Comparison of ENCODE assay signal across 8 cellular contexts in genomic region chr2:128305555-128306080, GRCh38. TPM values are rescaled to one million over a fixed set of nuclear protein-coding genes. Genes with fewer than 3 reads are reported as not detected.
DNase-seq lines count a peak whose midpoint lies in the region; ATAC-seq and TF ChIP-seq lines count a peak whose summit lies in the region.

No MANE protein-coding gene starts in this region.

- peak overlapping the region in 4 of 5 donors; percentile 26 to 54 (median 40) for H3K9ac ChIP-seq in subcutaneous abdominal adipose tissue (ENCODE audit: low read length in 5 of 5)

- peaks cover 19 to 92% (median 63%) of the 10 kb centered on the region in 5 donors for H3K4me1 ChIP-seq in subcutaneous abdominal adipose tissue (ENCODE audit: control insufficient read depth in 5 of 5, insufficient read depth in 5 of 5, low read length in 5 of 5)

- H3K4me3 ChIP-seq in GM12865 (ENCODE audit: low read depth, low read length) = no peak overlapping the region
- H3K4me3 ChIP-seq in subcutaneous abdominal adipose tissue (ENCODE audit: low read depth in 1 of 5, low read length in 5 of 5) = peak overlapping the region in 2 of 5 donors; percentile 9 to 31

- peak overlapping the region; percentile 50 for H3K27ac ChIP-seq in subcutaneous abdominal adipose tissue (ENCODE audit: low read depth, low read length)

- no peaks in the 10 kb centered on the region for H3K9me3 ChIP-seq in subcutaneous abdominal adipose tissue (ENCODE audit: control insufficient read depth in 5 of 5, low read length in 5 of 5)

- DNase-seq in GM12865 (ENCODE audit: low read depth) (peak; percentile 27), NCI-H774 (lab: John Stamatoyannopoulos, UW) (peak; percentile 38), Right ventricle myocardium superior (peak; percentile 47)
- no peak for DNase-seq in NK-92 treated with Interleukin-12 subunit alpha and Interleukin-12 subunit beta, amount 100 ng/mL, for 24 hours (lab: John Stamatoyannopoulos, UW)
- no peak for DNase-seq in activated naive CD4-positive, alpha-beta T cell treated with anti-CD3 and anti-CD28 coated beads, Interleukin-2, amount 50 U/mL, for 16 hours

- H3K27me3 ChIP-seq in subcutaneous abdominal adipose tissue (ENCODE audit: control insufficient read depth in 5 of 5, insufficient read depth in 4 of 5, low read length in 5 of 5) = no peaks in the 10 kb centered on the region

- intact Hi-C loops in Right ventricle myocardium superior (cut with DNase I) = loop anchor here (10.0 kb wide), 1 partner anchor 131 kb away; no protein-coding TSS in a partner anchor

- peak; percentile 69 for ATAC-seq in HG02840 (IDR thresholded peaks at IDR 0.05; ENCODE audit: low FRiP score, unreplicated experiment)
- peak; percentile 2 for ATAC-seq in Right ventricle myocardium superior (ENCODE audit: poor library complexity)
- no peak for ATAC-seq in HG03039 (IDR thresholded peaks at IDR 0.05; ENCODE audit: unreplicated experiment)

- H3K36me3 ChIP-seq in subcutaneous abdominal adipose tissue (ENCODE audit: control insufficient read depth in 5 of 5, insufficient read depth in 5 of 5, low read length in 5 of 5) = no peaks in the 10 kb centered on the region

- no peak for TF ChIP-seq CTCF in GM12865 (IDR thresholded peaks at IDR 0.05; ENCODE audit: insufficient read depth, low read depth, low read length, missing control alignments)

RNA-seq across cellular contexts. Expression of gene HS6ST1, which starts 13.1 kb away (rescaled TPM):
- total RNA-seq in Right ventricle myocardium superior = 35.1 TPM

Comparison
In these comparisons a context has a peak if more than half of its experiments do, and no peak if none do; other contexts are left out.
1. DNase-seq: peak in GM12865 (single experiment), NCI-H774 (single experiment) and Right ventricle myocardium superior (single experiment); none in NK-92 treated with Interleukin-12 subunit alpha and Interleukin-12 subunit beta, amount 100 ng/mL, for 24 hours (single experiment) and activated naive CD4-positive, alpha-beta T cell treated with anti-CD3 and anti-CD28 coated beads, Interleukin-2, amount 50 U/mL, for 16 hours (single experiment).